Comparison of ENCODE assay signal across 1 cellular context in genomic region chr7:152481082-152481481, GRCh38.
TF ChIP-seq lines count a peak whose summit lies in the region.

No MANE protein-coding gene starts in this region.

TF ChIP-seq in GM23338, 12 proteins besides CTCF, POLR2A, EP300 and RAD21 (continued from another document):
- TF ChIP-seq ZNF462 (CRISPR knock-in tag; IDR thresholded peaks at IDR 0.05) = no peak
- no peak for TF ChIP-seq JUNB (IDR thresholded peaks at IDR 0.05; ENCODE audit: unreplicated experiment)
- no peak for TF ChIP-seq ZNF114 (CRISPR knock-in tag; IDR thresholded peaks at IDR 0.05)
- no peak for TF ChIP-seq ETS1 (IDR thresholded peaks at IDR 0.05)
- TF ChIP-seq, protein P1, sequence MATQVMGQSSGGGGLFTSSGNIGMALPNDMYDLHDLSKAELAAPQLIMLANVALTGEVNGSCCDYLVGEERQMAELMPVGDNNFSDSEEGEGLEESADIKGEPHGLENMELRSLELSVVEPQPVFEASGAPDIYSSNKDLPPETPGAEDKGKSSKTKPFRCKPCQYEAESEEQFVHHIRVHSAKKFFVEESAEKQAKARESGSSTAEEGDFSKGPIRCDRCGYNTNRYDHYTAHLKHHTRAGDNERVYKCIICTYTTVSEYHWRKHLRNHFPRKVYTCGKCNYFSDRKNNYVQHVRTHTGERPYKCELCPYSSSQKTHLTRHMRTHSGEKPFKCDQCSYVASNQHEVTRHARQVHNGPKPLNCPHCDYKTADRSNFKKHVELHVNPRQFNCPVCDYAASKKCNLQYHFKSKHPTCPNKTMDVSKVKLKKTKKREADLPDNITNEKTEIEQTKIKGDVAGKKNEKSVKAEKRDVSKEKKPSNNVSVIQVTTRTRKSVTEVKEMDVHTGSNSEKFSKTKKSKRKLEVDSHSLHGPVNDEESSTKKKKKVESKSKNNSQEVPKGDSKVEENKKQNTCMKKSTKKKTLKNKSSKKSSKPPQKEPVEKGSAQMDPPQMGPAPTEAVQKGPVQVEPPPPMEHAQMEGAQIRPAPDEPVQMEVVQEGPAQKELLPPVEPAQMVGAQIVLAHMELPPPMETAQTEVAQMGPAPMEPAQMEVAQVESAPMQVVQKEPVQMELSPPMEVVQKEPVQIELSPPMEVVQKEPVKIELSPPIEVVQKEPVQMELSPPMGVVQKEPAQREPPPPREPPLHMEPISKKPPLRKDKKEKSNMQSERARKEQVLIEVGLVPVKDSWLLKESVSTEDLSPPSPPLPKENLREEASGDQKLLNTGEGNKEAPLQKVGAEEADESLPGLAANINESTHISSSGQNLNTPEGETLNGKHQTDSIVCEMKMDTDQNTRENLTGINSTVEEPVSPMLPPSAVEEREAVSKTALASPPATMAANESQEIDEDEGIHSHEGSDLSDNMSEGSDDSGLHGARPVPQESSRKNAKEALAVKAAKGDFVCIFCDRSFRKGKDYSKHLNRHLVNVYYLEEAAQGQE (IDR thresholded peaks at IDR 0.05; ENCODE audit: unreplicated experiment) = no peak
- TF ChIP-seq CREB1 (CRISPR knock-in tag; IDR thresholded peaks at IDR 0.05; ENCODE audit: low read depth) = no peak
- no peak for TF ChIP-seq EZH2phosphoT487 (IDR thresholded peaks at IDR 0.05; ENCODE audit: unreplicated experiment)
- TF ChIP-seq NANOG (IDR thresholded peaks at IDR 0.05; ENCODE audit: borderline replicate concordance) = no peak
- TF ChIP-seq ZNF331 (CRISPR knock-in tag; IDR thresholded peaks at IDR 0.05; ENCODE audit: low read depth) = no peak
- no peak for TF ChIP-seq EZH2 (IDR thresholded peaks at IDR 0.05; ENCODE audit: low read depth, unreplicated experiment)
TF ChIP-seq in GM23338: peak in this region for 0.
